8 cellular contexts compared by ENCODE assay signal in the genomic region with DNA sequence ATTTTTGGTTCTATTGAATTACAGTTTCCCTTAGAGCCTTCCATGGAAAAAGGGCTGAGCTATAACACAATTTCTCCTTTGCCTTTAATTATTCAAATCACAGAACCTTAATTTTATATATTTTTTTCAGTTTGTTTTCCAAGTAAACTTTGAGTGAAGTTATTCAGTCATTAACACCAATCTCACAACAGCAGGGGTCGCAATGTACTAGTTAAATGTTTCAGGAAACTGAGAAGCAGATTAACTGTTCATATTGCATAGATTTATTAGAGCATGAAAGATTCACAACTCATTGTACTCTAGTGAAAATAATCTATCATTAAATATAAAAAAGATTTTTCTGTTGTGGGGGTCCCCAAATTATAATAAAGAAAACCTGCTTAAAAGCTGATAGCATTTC.
DNase-seq lines count a peak whose midpoint lies in the region; ATAC-seq and TF ChIP-seq lines count a peak whose summit lies in the region.

No MANE protein-coding gene starts in this region.

- in situ Hi-C loops in G401 (cut with HindIII; ENCODE audit: low sequenced_read_pairs): no loop called here

- TF ChIP-seq CTCF in adrenal gland (IDR thresholded peaks at IDR 0.05): peak in 5 of 6 experiments; percentile 15 to 49 (median 36)

- ATAC-seq in GM21576 (IDR thresholded peaks at IDR 0.05; ENCODE audit: unreplicated experiment) (no peak), GM21360 (IDR thresholded peaks at IDR 0.05; ENCODE audit: unreplicated experiment) (no peak), HG03565 (IDR thresholded peaks at IDR 0.05; ENCODE audit: unreplicated experiment) (no peak)

- intact Hi-C loops in adrenal gland (cut with DNase I): loop anchor here in 1 of 2 donors (5.0 kb wide), 1 partner anchor 657 kb away; no protein-coding TSS in a partner anchor

- TF ChIP-seq POLR2A in adrenal gland (IDR thresholded peaks at IDR 0.05): no peak

- no peaks in the 10 kb centered on the region for H3K27me3 ChIP-seq in adrenal gland

- no peaks in the 10 kb centered on the region for H3K9me3 ChIP-seq in adrenal gland (replicated peaks in 1 of 3)

- no peak overlapping the region for H3K27ac ChIP-seq in adrenal gland

- H3K36me3 ChIP-seq in adrenal gland (replicated peaks in 1 of 2): no peaks in the 10 kb centered on the region

- DNase-seq in G401 (ENCODE audit: low spot score): peak; percentile 20
- peak; percentile 59 for DNase-seq in LHCN-M2 (ENCODE audit: low read depth)
- peak in 5 of 7 donors; percentile 17 to 56 (median 44) for DNase-seq in adrenal gland
- DNase-seq in medulla oblongata (ENCODE audit: extremely low spot score): peak; percentile 6
- no peak for DNase-seq in islet precursor cell

- H3K4me3 ChIP-seq in adrenal gland: no peak overlapping the region

- no peaks in the 10 kb centered on the region for H3K4me1 ChIP-seq in adrenal gland (replicated peaks in 1 of 2)

- 49 to 63% (median 51%) methylated on average over 1 of the region's 1 CpG for WGBS in adrenal gland, 4 donors
